Comparison of ENCODE assay signal across 29 cellular contexts in genomic region chr19:5218255-5218855, GRCh38.
"Had no signal": no experiment of that assay in that cellular context is flagged by ENCODE, and none has a peak within 500 bp of the region (broad histone marks: within the 10 kb centered on the region; RNA-seq: fewer than 3 reads in every experiment).

No MANE protein-coding gene starts in this region.

- H3K4me3 ChIP-seq: adrenal gland, body of pancreas, breast epithelium had no signal

- H3K9me3 ChIP-seq: adrenal gland, body of pancreas, breast epithelium had no signal

- H3K27ac ChIP-seq: adrenal gland, body of pancreas, brain microvascular endothelial cell, breast epithelium, VCaP had no signal

- H3K4me1 ChIP-seq: adrenal gland, body of pancreas, breast epithelium had no signal

- DNase-seq: activated B cell treated with CpG ODN at 0.5 μM for 24 hours; activated CD4-positive, alpha-beta memory T cell treated with anti-CD3 and anti-CD28 coated beads for 36 hours; activated CD4-positive, alpha-beta T cell treated with anti-CD3 and anti-CD28 coated beads for 4 hours; activated CD4-positive, alpha-beta T cell treated with anti-CD3 and anti-CD28 coated beads, Interleukin-2, amount 10 ng/mL, durations not matched to agents 24 days and 14 days; activated CD4-positive, alpha-beta T cell treated with anti-CD3 and anti-CD28 coated beads, Interleukin-2, amount 50 U/mL, for 1 hour; activated CD4-positive, alpha-beta T cell treated with anti-CD3 and anti-CD28 coated beads, Interleukin-2, amount 50 U/mL, for 4 hours; activated CD4-positive, CD25-positive, alpha-beta regulatory T cell treated with anti-CD3 and anti-CD28 coated beads, Interleukin-2, amount 50 U/mL, for 72 hours; activated CD8-positive, alpha-beta memory T cell treated with anti-CD3 and anti-CD28 coated beads, Interleukin-2, amount 50 U/mL, for 48 hours; activated CD8-positive, alpha-beta T cell treated with anti-CD3 and anti-CD28 coated beads for 36 hours; activated effector memory CD4-positive, alpha-beta T cell treated with anti-CD3 and anti-CD28 coated beads, Interleukin-2, amount 50 U/mL, for 16 hours; activated gamma-delta T cell treated with Interleukin-2 at 50 U/mL for 16 hours; activated naive CD4-positive, alpha-beta T cell; activated naive CD4-positive, alpha-beta T cell treated with anti-CD3 and anti-CD28 coated beads for 36 hours; activated naive CD4-positive, alpha-beta T cell treated with anti-CD3 and anti-CD28 coated beads, Interleukin-2, amount 50 U/mL, for 16 hours; activated naive CD8-positive, alpha-beta T cell treated with anti-CD3 and anti-CD28 coated beads for 36 hours; activated T-cell treated with anti-CD3 and anti-CD28 coated beads, Interleukin-2, amount 50 U/mL, for 1 hour; activated T-cell treated with anti-CD3 and anti-CD28 coated beads, Interleukin-2, amount 50 U/mL, for 4 hours; activated T-cell treated with anti-CD3 and anti-CD28 coated beads, Interleukin-2, amount 50 U/mL, for 72 hours; adrenal gland; amniotic stem cell; aorta; body of pancreas; brain microvascular endothelial cell; caudate nucleus; T-helper 1 cell; T-helper 2 cell; T-helper 9 cell had no signal

- H3K27me3 ChIP-seq: adrenal gland, body of pancreas, brain microvascular endothelial cell, breast epithelium had no signal
